ENCODE assay signal across 8 cellular contexts in genomic region chr1:33256335-33256700, GRCh38. TPM values are rescaled to one million over a fixed set of nuclear protein-coding genes. Genes with fewer than 3 reads are reported as not detected.
DNase-seq lines count a peak whose midpoint lies in the region; ATAC-seq and TF ChIP-seq lines count a peak whose summit lies in the region.

Gene ZNF362 (plus strand): TSS chr1:33256492. CDS start chr1:33270575, 14,083 bp downstream.

- H3K27ac Mint-ChIP-seq in endothelial cell (ENCODE audit: unreplicated experiment), result peak within 1 kb of the TSS; percentile 96

- in situ Hi-C loops in G401 (cut with HindIII; ENCODE audit: low sequenced_read_pairs), result no loop called here

- H3K4me1 Mint-ChIP-seq in endothelial cell (ENCODE audit: unreplicated experiment), result peaks cover 27% of the 10 kb centered on the region

- peak within 1 kb of the TSS; percentile 100 for H3K4me3 Mint-ChIP-seq in endothelial cell (ENCODE audit: unreplicated experiment)

- peaks cover 16% of the 10 kb centered on the region for H3K27me3 Mint-ChIP-seq in endothelial cell (ENCODE audit: unreplicated experiment)

- peaks cover 9% of the 10 kb centered on the region for H3K36me3 Mint-ChIP-seq in endothelial cell (ENCODE audit: low read depth, unreplicated experiment)

- no peaks in the 10 kb centered on the region for H3K9me3 Mint-ChIP-seq in endothelial cell (ENCODE audit: unreplicated experiment)

- TF ChIP-seq CTCF in endothelial cell (IDR thresholded peaks at IDR 0.05; ENCODE audit: unreplicated experiment), result no peak

- DNase-seq in G401 (ENCODE audit: low spot score) (peak; percentile 55), NOMO-1 treated with DMSO at 0.1 percent for 48 hours (lab: John Stamatoyannopoulos, UW; ENCODE audit: unreplicated experiment) (peak; percentile 46), endothelial cell (ENCODE audit: low spot score) (peak; percentile 79), mesenteric fat pad (ENCODE audit: low spot score) (no peak)
- DNase-seq in activated CD8-positive, alpha-beta memory T cell treated with anti-CD3 and anti-CD28 coated beads, Interleukin-2, amount 50 U/mL, for 48 hours, result peak; percentile 82
- DNase-seq in stimulated activated CD8-positive, alpha-beta memory T cell treated with anti-CD3 and anti-CD28 coated beads, Interleukin-12 subunit alpha, Interleukin-12 subunit beta, amount 100 ng/mL, for 4 hours (ENCODE audit: low read depth), result peak; percentile 52

- ATAC-seq in HG02623 (IDR thresholded peaks at IDR 0.05; ENCODE audit: unreplicated experiment), result peak; percentile 56
- ATAC-seq in HG02571 (IDR thresholded peaks at IDR 0.05; ENCODE audit: unreplicated experiment), result no peak

RNA-seq across cellular contexts. Expression of gene ZNF362, which starts in this region (rescaled TPM):
- 13.5 and 14.2 TPM in 2 replicates for total RNA-seq in G401 (2014; rRNA removed; shearing (Covaris generic))
- total RNA-seq in endothelial cell (ENCODE audit: unreplicated experiment) (70.0 TPM), mesenteric fat pad (29.6 TPM)
